ENCODE assay signal across 9 cellular contexts in genomic region chr5:157607371-157608161, GRCh38. TPM values are rescaled to one million over a fixed set of nuclear protein-coding genes. Genes with fewer than 3 reads are reported as not detected.
A peak's percentile ranks its signal among the peaks of the same experiment; 100 is the strongest.
DNase-seq lines count a peak whose midpoint lies in the region; ATAC-seq, FAIRE-seq and TF ChIP-seq lines count a peak whose summit lies in the region.
"Had no signal": no experiment of that assay in that cellular context is flagged by ENCODE, and none has a peak within 500 bp of the region (broad histone marks: within the 10 kb centered on the region; RNA-seq: fewer than 3 reads in every experiment).

No MANE protein-coding gene starts in this region.

- 71 to 82% methylated on average over 7 of the region's 7 CpGs for WGBS in aorta, 2 donors

- H3K27ac ChIP-seq in foreskin keratinocyte: peak overlapping the region; percentile 98
- no peak overlapping the region for H3K27ac ChIP-seq in aorta (ENCODE audit: low read depth in 1 of 2, low read length in 2 of 2)
- H3K27ac ChIP-seq in dorsolateral prefrontal cortex: no peak overlapping the region
- H3K27ac ChIP-seq: HL-60 had no signal

- H3K9me3 ChIP-seq in aorta (ENCODE audit: control insufficient read depth, low read length): no peaks in the 10 kb centered on the region

- DNase-seq in GM12891 (ENCODE audit: insufficient read length, low spot score): no peak
- DNase-seq in activated CD8-positive, alpha-beta memory T cell treated with anti-CD3 and anti-CD28 coated beads for 1 hour (ENCODE audit: extremely low read depth in 1 of 2, low read depth in 1 of 2): peak; percentile 25 to 40
- DNase-seq in foreskin keratinocyte: peak; percentile 93
- no peak for DNase-seq in aorta
- no peak for DNase-seq in NCI-H146 treated with DMSO at 0.1 percent for 48 hours (lab: John Stamatoyannopoulos, UW; ENCODE audit: unreplicated experiment)
- DNase-seq in dorsolateral prefrontal cortex: no peak

- H3K36me3 ChIP-seq in aorta (ENCODE audit: control insufficient read depth in 1 of 2, insufficient read depth in 2 of 2, low read length in 1 of 2): no peaks in the 10 kb centered on the region

- ATAC-seq in HG03565 (IDR thresholded peaks at IDR 0.05; ENCODE audit: unreplicated experiment) (peak; percentile 31), foreskin keratinocyte (peak; percentile 84), aorta (ENCODE audit: low FRiP score) (no peak)

- H3K4me3 ChIP-seq in aorta (ENCODE audit: low read length in 2 of 2) (no peak overlapping the region), dorsolateral prefrontal cortex (no peak overlapping the region)

- peaks cover 76% of the 10 kb centered on the region for H3K4me1 Mint-ChIP-seq in stimulated activated naive CD8-positive, alpha-beta T cell treated with anti-CD3 and anti-CD28 coated beads, Interleukin-15, Interleukin-2, amounts not matched to agents 100 ng/mL and 50 ng/mL, for 24 hours (ENCODE audit: low read depth)

- H3K4me3 Mint-ChIP-seq in stimulated activated naive CD8-positive, alpha-beta T cell treated with anti-CD3 and anti-CD28 coated beads, Interleukin-15, Interleukin-2, amounts not matched to agents 100 ng/mL and 50 ng/mL, for 24 hours: peak overlapping the region; percentile 61

- H3K4me1 ChIP-seq in foreskin keratinocyte: peaks cover 29% of the 10 kb centered on the region
- peaks cover 2 to 7% of the 10 kb centered on the region in 2 donors for H3K4me1 ChIP-seq in aorta (ENCODE audit: control insufficient read depth in 1 of 2, insufficient read depth in 2 of 2, low read length in 2 of 2)

- no peak for TF ChIP-seq CTCF in foreskin keratinocyte (conservative IDR thresholded peaks at IDR 0.05)
- no peak for TF ChIP-seq CTCF in dorsolateral prefrontal cortex (IDR thresholded peaks at IDR 0.05 in 54 of 56, conservative IDR thresholded peaks at IDR 0.05 in 2 of 56; ENCODE audit: low read depth in 1 of 56, partially characterized antibody in 56 of 56)

- H3K36me3 Mint-ChIP-seq in stimulated activated naive CD8-positive, alpha-beta T cell treated with anti-CD3 and anti-CD28 coated beads, Interleukin-15, Interleukin-2, amounts not matched to agents 100 ng/mL and 50 ng/mL, for 24 hours (ENCODE audit: low read depth): peaks cover 4% of the 10 kb centered on the region

- peak overlapping the region; percentile 96 for H3K27ac Mint-ChIP-seq in stimulated activated naive CD8-positive, alpha-beta T cell treated with anti-CD3 and anti-CD28 coated beads, Interleukin-15, Interleukin-2, amounts not matched to agents 100 ng/mL and 50 ng/mL, for 24 hours

- H3K27me3 Mint-ChIP-seq in stimulated activated naive CD8-positive, alpha-beta T cell treated with anti-CD3 and anti-CD28 coated beads, Interleukin-15, Interleukin-2, amounts not matched to agents 100 ng/mL and 50 ng/mL, for 24 hours: peaks cover 3% of the 10 kb centered on the region

- intact Hi-C loops in aorta (cut with DNase I): no loop called here
- intact Hi-C loops in dorsolateral prefrontal cortex (cut with DNase I): no loop called here

- H3K27me3 ChIP-seq in foreskin keratinocyte: no peaks in the 10 kb centered on the region
- H3K27me3 ChIP-seq in aorta (ENCODE audit: control insufficient read depth in 1 of 2, insufficient read depth in 2 of 2, low read length in 1 of 2): no peaks in the 10 kb centered on the region
- H3K27me3 ChIP-seq in dorsolateral prefrontal cortex: no peaks in the 10 kb centered on the region

- no peak for TF ChIP-seq POLR2A in GM12891 (IDR thresholded peaks at IDR 0.05; ENCODE audit: low read depth, low read length)

- no peaks in the 10 kb centered on the region for H3K9me3 Mint-ChIP-seq in stimulated activated naive CD8-positive, alpha-beta T cell treated with anti-CD3 and anti-CD28 coated beads, Interleukin-15, Interleukin-2, amounts not matched to agents 100 ng/mL and 50 ng/mL, for 24 hours

- FAIRE-seq in GM12891 (lab: Jason Lieb, UNC): peak; percentile 41

TF ChIP-seq in GM12891, 5 proteins besides CTCF, POLR2A, EP300 and RAD21:
- TF ChIP-seq POLR2AphosphoS5 (IDR thresholded peaks at IDR 0.05; ENCODE audit: low read depth, low read length): no peak
- no peak for TF ChIP-seq SPI1 (IDR thresholded peaks at IDR 0.05; ENCODE audit: low read depth, low read length)
- TF ChIP-seq PAX5 (IDR thresholded peaks at IDR 0.05; ENCODE audit: insufficient read depth, low read length, severe bottlenecking): no peak
- TF ChIP-seq POU2F2 (IDR thresholded peaks at IDR 0.05; ENCODE audit: low read depth, low read length): no peak
- TF ChIP-seq TAF1 (IDR thresholded peaks at IDR 0.05; ENCODE audit: low read depth, low read length): no peak

RNA-seq across cellular contexts. Expression of gene ADAM19, which starts 32.0 kb away (rescaled TPM):
- 8.8 TPM for polyA plus RNA-seq in GM12891 (2012; ENCODE audit: low read depth, missing spikeins)
- 9.1 and 31.0 TPM in 2 replicates for total RNA-seq in foreskin keratinocyte
- 3.8 and 11.9 TPM in 2 replicates for polyA plus RNA-seq in foreskin keratinocyte
- total RNA-seq in aorta: 10 to 100 TPM; 31.0 to 42.8 TPM
- polyA plus RNA-seq in aorta: 1 to 10 TPM; 1.5 to 9.6 TPM
- 10 to 100 TPM in 82 of 120 experiments, 1 to 10 TPM in 38; 6.7 to 17.9 (median 11.0) TPM for total RNA-seq in dorsolateral prefrontal cortex

RNA-seq across cellular contexts. Expression of gene SOX30, which starts 44.7 kb away (rescaled TPM):
- polyA plus RNA-seq in GM12891 (2012; ENCODE audit: low read depth, missing spikeins): not detected
- total RNA-seq in foreskin keratinocyte: 0.04 TPM in 1 of 2 replicates, not detected in the other
- polyA plus RNA-seq in foreskin keratinocyte: 0.02 TPM in 1 of 2 replicates, not detected in the other
- total RNA-seq in aorta: under 1 TPM in 1 of 2 donors, not detected in 1; 0.12 TPM
- polyA plus RNA-seq in aorta: not detected
- 1 to 10 TPM in 1 of 120 experiments, under 1 TPM in 42, not detected in 77; 0.12 to 1.1 (median 0.32) TPM for total RNA-seq in dorsolateral prefrontal cortex

Comparison
In these comparisons a context has a peak if more than half of its experiments do, and no peak if none do; other contexts are left out.
1. DNase-seq: peak in activated CD8-positive, alpha-beta memory T cell treated with anti-CD3 and anti-CD28 coated beads for 1 hour (2 of 2) and foreskin keratinocyte (2 of 2); none in GM12891 (single experiment), aorta (0 of 2), NCI-H146 treated with DMSO at 0.1 percent for 48 hours (single experiment) and dorsolateral prefrontal cortex (0 of 10).